24 cellular contexts compared by ENCODE assay signal in genomic region chr11:1959786-1960185, GRCh38. TPM values are rescaled to one million over a fixed set of nuclear protein-coding genes. Genes with fewer than 3 reads are reported as not detected.
DNase-seq lines count a peak whose midpoint lies in the region; ATAC-seq and TF ChIP-seq lines count a peak whose summit lies in the region.
"Had no signal": no experiment of that assay in that cellular context is flagged by ENCODE, and none has a peak within 500 bp of the region (broad histone marks: within the 10 kb centered on the region; RNA-seq: fewer than 3 reads in every experiment).

No MANE protein-coding gene starts in this region.

- ATAC-seq in Panc1 (peak; percentile 22; the same call in 1 of the 2 replicates), lower lobe of right lung (no peak)
- ATAC-seq: CD8-positive, alpha-beta T cell; HCT116 had no signal

- no peak overlapping the region for H3K4me3 ChIP-seq in Panc1 (ENCODE audit: low read depth in 2 of 2, low read length in 2 of 2)
- H3K4me3 ChIP-seq in lower lobe of right lung: no peak overlapping the region
- no peak overlapping the region for H3K4me3 ChIP-seq in spleen
- H3K4me3 ChIP-seq: SJSA1 had no signal

- WGBS in spleen, 5 donors: 80 to 100% (median 88%) methylated on average over 3 to 10 of the region's 17 CpGs

- TF ChIP-seq POLR2A in spleen (IDR thresholded peaks at IDR 0.05): no peak

- TF ChIP-seq CTCF in Panc1 (IDR thresholded peaks at IDR 0.05): no peak
- TF ChIP-seq CTCF in lower lobe of right lung (IDR thresholded peaks at IDR 0.05): no peak
- TF ChIP-seq CTCF in spleen (IDR thresholded peaks at IDR 0.05 in 8 of 11, conservative IDR thresholded peaks at IDR 0.05 in 3 of 11): no peak

- no TSS peak for BruUV-seq in Panc1 (replicated peaks; lab: Mats Ljungman, UMichigan)

- H3K4me1 ChIP-seq in Panc1 (ENCODE audit: control insufficient read depth, insufficient read depth, low read length): no peaks in the 10 kb centered on the region
- H3K4me1 ChIP-seq in lower lobe of right lung: no peaks in the 10 kb centered on the region
- H3K4me1 ChIP-seq in spleen: no peaks in the 10 kb centered on the region
- H3K4me1 ChIP-seq: Caco-2, SJSA1 had no signal

- DNase-seq in activated effector memory CD4-positive, alpha-beta T cell treated with anti-CD3 and anti-CD28 coated beads, Interleukin-2, amount 50 U/mL, for 16 hours: peak; percentile 45
- DNase-seq in activated effector memory CD4-positive, alpha-beta T cell treated with Interleukin-2 at 50 U/mL for 16 hours: no peak
- no peak for DNase-seq in Panc1 (ENCODE audit: low read depth, low spot score)
- DNase-seq in lower lobe of right lung: peak; percentile 20
- peak; percentile 48 for DNase-seq in spleen
- no peak for DNase-seq in 8988T
- DNase-seq in DMS79 (lab: John Stamatoyannopoulos, UW): no peak
- DNase-seq: C1 segment of cervical spinal cord; Caco-2; CD8-positive, alpha-beta T cell; DMS 273 treated with DMSO at 0.1 percent for 48 hours; DMS79 treated with DMSO at 0.1 percent for 48 hours; GF-D8; MM.1S; NCI-H2029; NCI-H446; NCI-H524 treated with DMSO at 0.1 percent for 48 hours; NCI-H774 had no signal

- H3K9me3 ChIP-seq in Panc1 (ENCODE audit: control insufficient read depth, insufficient read depth, low read depth, low read length): no peaks in the 10 kb centered on the region
- no peaks in the 10 kb centered on the region for H3K9me3 ChIP-seq in lower lobe of right lung
- no peaks in the 10 kb centered on the region for H3K9me3 ChIP-seq in spleen
- H3K9me3 ChIP-seq: Caco-2, SJSA1 had no signal

- POLR2A ChIA-PET in Panc1 (lab: Charles Lee): no interaction called here

- H3K27me3 ChIP-seq in Panc1 (ENCODE audit: control insufficient read depth, insufficient read depth, low read length): no peaks in the 10 kb centered on the region
- no peaks in the 10 kb centered on the region for H3K27me3 ChIP-seq in lower lobe of right lung (ENCODE audit: low read depth)
- no peaks in the 10 kb centered on the region for H3K27me3 ChIP-seq in spleen (replicated peaks in 1 of 7)
- H3K27me3 ChIP-seq: SJSA1 had no signal

- H3K27ac ChIP-seq in Panc1 (ENCODE audit: low read length): no peak overlapping the region
- H3K27ac ChIP-seq in lower lobe of right lung: no peak overlapping the region
- H3K27ac ChIP-seq in spleen: no peak overlapping the region
- H3K27ac ChIP-seq: KMS-11, SJSA1 had no signal

- CTCF ChIA-PET in Panc1 (lab: Charles Lee): interaction anchor here (1.0 kb wide), 1 partner anchor 190 kb away, joined by 3 read pairs; no protein-coding TSS in a partner anchor

- H3K36me3 ChIP-seq in Panc1 (ENCODE audit: control insufficient read depth, insufficient read depth, low read length): no peaks in the 10 kb centered on the region
- H3K36me3 ChIP-seq in lower lobe of right lung: no peaks in the 10 kb centered on the region
- H3K36me3 ChIP-seq in spleen: no peaks in the 10 kb centered on the region
- H3K36me3 ChIP-seq: SJSA1 had no signal

- intact Hi-C loops in Panc1 (cut with micrococcal nuclease; ENCODE audit: unreplicated experiment): no loop called here
- intact Hi-C loops in lower lobe of right lung (cut with DNase I): no loop called here
- intact Hi-C loops in spleen (cut with DNase I; ENCODE audit: low total_unique reads): no loop called here

- in situ Hi-C loops in Panc1 (cut with HindIII; ENCODE audit: low pct_unique_long_range_greater_than_20kb, low sequenced_read_pairs): no loop called here

RNA-seq across cellular contexts. Expression of gene MRPL23, which starts 12.7 kb away (rescaled TPM):
- 123 TPM for total RNA-seq in Panc1 (2021; ENCODE audit: unreplicated experiment)
- 200 TPM for polyA plus RNA-seq in Panc1 (2012; ENCODE audit: insufficient read length)
- total RNA-seq in lower lobe of right lung: 59.2 TPM
- total RNA-seq in spleen: 10 to 100 TPM; 32.5 to 75.2 (median 44.5) TPM
- polyA plus RNA-seq in spleen: 100 to 1,000 TPM in 2 of 3 donors, 10 to 100 TPM in 1; 58.7 to 160 (median 122) TPM

RNA-seq across cellular contexts. Expression of gene H19, which starts 37.9 kb away (rescaled TPM):
- 1,268 TPM for total RNA-seq in Panc1 (2021; ENCODE audit: unreplicated experiment)
- polyA plus RNA-seq in Panc1 (2012; ENCODE audit: insufficient read length): 3,677 TPM
- 87.6 TPM for total RNA-seq in lower lobe of right lung
- total RNA-seq in spleen: 100 to 1,000 TPM in 3 of 7 donors, 10 to 100 TPM in 4; 21.0 to 620 (median 79.7) TPM
- 100 to 1,000 TPM in 2 of 3 donors, 10 to 100 TPM in 1; 10.1 to 104 (median 101) TPM for polyA plus RNA-seq in spleen
- total RNA-seq: A673; CD8-positive, alpha-beta T cell; SJSA1 had no signal
- polyA plus RNA-seq: IgD-negative memory B cell had no signal

RNA-seq across cellular contexts. Expression of gene TNNT3, which starts 40.3 kb away (rescaled TPM):
- total RNA-seq in Panc1 (2021; ENCODE audit: unreplicated experiment) (0.41 TPM), lower lobe of right lung (4.7 TPM), spleen (1 to 10 TPM in 5 of 7 donors, under 1 TPM in 1, not detected in 1; 0.97 to 4.9 (median 1.9) TPM)
- not detected for polyA plus RNA-seq in Panc1 (2012; ENCODE audit: insufficient read length)
- 1 to 10 TPM in 2 of 3 donors, under 1 TPM in 1; 0.64 to 4.4 (median 3.5) TPM for polyA plus RNA-seq in spleen
- total RNA-seq: A673, H1 had no signal
- polyA plus RNA-seq: H1 had no signal

Comparison
In these comparisons a context has a peak if more than half of its experiments do, and no peak if none do; other contexts are left out.
1. DNase-seq: peak in activated effector memory CD4-positive, alpha-beta T cell treated with anti-CD3 and anti-CD28 coated beads, Interleukin-2, amount 50 U/mL, for 16 hours (single experiment), lower lobe of right lung (single experiment) and spleen (single experiment); none in activated effector memory CD4-positive, alpha-beta T cell treated with Interleukin-2 at 50 U/mL for 16 hours (single experiment), Panc1 (single experiment), 8988T (single experiment) and DMS79 (single experiment).